In the genomic region with DNA sequence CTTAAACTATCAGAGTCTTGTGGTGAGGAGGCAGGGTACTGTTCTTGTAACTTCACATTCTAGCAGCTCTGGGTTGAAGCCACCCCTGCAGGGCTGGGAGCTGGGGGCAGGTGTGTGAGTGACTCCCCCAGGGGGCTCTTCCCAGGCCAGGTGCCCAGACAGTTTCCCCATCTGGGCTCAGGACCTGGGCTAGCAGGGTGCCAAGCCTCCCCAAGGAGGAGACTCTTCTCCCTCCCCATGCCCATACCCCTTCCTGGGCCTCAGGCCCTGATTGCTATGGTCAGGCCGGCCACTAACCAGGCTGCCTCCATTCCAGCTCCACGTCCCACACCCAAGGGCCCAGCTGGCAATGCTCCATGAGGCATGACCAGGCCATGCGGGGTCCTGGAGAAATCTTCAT, we compare ENCODE assay signal across 16 cellular contexts. TPM values are rescaled to one million over a fixed set of nuclear protein-coding genes. Genes with fewer than 3 reads are reported as not detected.
A peak's percentile ranks its signal among the peaks of the same experiment; 100 is the strongest.
DNase-seq lines count a peak whose midpoint lies in the region; ATAC-seq, FAIRE-seq and TF ChIP-seq lines count a peak whose summit lies in the region.
"Had no signal": no experiment of that assay in that cellular context is flagged by ENCODE, and none has a peak within 500 bp of the region (broad histone marks: within the 10 kb centered on the region; RNA-seq: fewer than 3 reads in every experiment).

No MANE protein-coding gene starts in this region.

- peak; percentile 8 for DNase-seq in activated CD8-positive, alpha-beta T cell treated with anti-CD3 and anti-CD28 coated beads, Interleukin-2, amount 10 ng/mL, durations not matched to agents 7 days and 5 days
- no peak for DNase-seq in activated CD8-positive, alpha-beta T cell treated with anti-CD3 and anti-CD28 coated beads for 36 hours
- peak; percentile 29 for DNase-seq in endodermal cell
- peak; percentile 60 for DNase-seq in mesenteric fat pad (ENCODE audit: low spot score)
- no peak for DNase-seq in PC-9
- DNase-seq in GM19239 (ENCODE audit: insufficient read length, low spot score): no peak
- DNase-seq: AML-193; Caco-2; CD8-positive, alpha-beta memory T cell; DMS53; GF-D8; HCEC 1CT; HFFc6 had no signal

- H3K9me3 Mint-ChIP-seq in activated CD8-positive, alpha-beta T cell treated with anti-CD3 and anti-CD28 coated beads, Interleukin-2, amount 10 ng/mL, durations not matched to agents 7 days and 5 days (ENCODE audit: insufficient read depth): no peaks in the 10 kb centered on the region
- no peaks in the 10 kb centered on the region for H3K9me3 Mint-ChIP-seq in activated CD8-positive, alpha-beta T cell treated with anti-CD3 and anti-CD28 coated beads for 36 hours
- no peaks in the 10 kb centered on the region for H3K9me3 Mint-ChIP-seq in endodermal cell
- H3K9me3 Mint-ChIP-seq: CD8-positive, alpha-beta memory T cell; HFFc6 had no signal

- no peak for FAIRE-seq in GM19239 (lab: Jason Lieb, UNC)

- no peak for TF ChIP-seq CTCF in activated CD8-positive, alpha-beta T cell treated with anti-CD3 and anti-CD28 coated beads for 36 hours (IDR thresholded peaks at IDR 0.05)
- TF ChIP-seq CTCF in endodermal cell (conservative IDR thresholded peaks at IDR 0.05): no peak
- no peak for TF ChIP-seq CTCF in PC-9 (conservative IDR thresholded peaks at IDR 0.05)

- no peak overlapping the region for H2AFZ ChIP-seq in PC-9

- no peak overlapping the region for H3K4me2 ChIP-seq in PC-9
- H3K4me2 ChIP-seq: BLaER1 had no signal

- no peak overlapping the region for H3K9ac ChIP-seq in endodermal cell (ENCODE audit: extremely low read depth, low read length, poor library complexity, severe bottlenecking)
- H3K9ac ChIP-seq: BLaER1 had no signal

- H3K4me3 Mint-ChIP-seq in activated CD8-positive, alpha-beta T cell treated with anti-CD3 and anti-CD28 coated beads, Interleukin-2, amount 10 ng/mL, durations not matched to agents 7 days and 5 days: no peak overlapping the region
- H3K4me3 Mint-ChIP-seq in activated CD8-positive, alpha-beta T cell treated with anti-CD3 and anti-CD28 coated beads for 36 hours: no peak overlapping the region
- no peak overlapping the region for H3K4me3 Mint-ChIP-seq in endodermal cell
- H3K4me3 Mint-ChIP-seq: CD8-positive, alpha-beta memory T cell; HFFc6 had no signal

- H3K79me2 ChIP-seq in PC-9 (ENCODE audit: low read depth): no peaks in the 10 kb centered on the region

- no peaks in the 10 kb centered on the region for H3K9me2 ChIP-seq in PC-9 (ENCODE audit: insufficient read depth)

- no peak overlapping the region for H3K4me3 ChIP-seq in endodermal cell (ENCODE audit: low read length)
- no peak overlapping the region for H3K4me3 ChIP-seq in PC-9
- H3K4me3 ChIP-seq: BLaER1 had no signal

- no peak for ATAC-seq in activated CD8-positive, alpha-beta T cell treated with anti-CD3 and anti-CD28 coated beads, Interleukin-2, amount 10 ng/mL, durations not matched to agents 7 days and 5 days
- ATAC-seq in activated CD8-positive, alpha-beta T cell treated with anti-CD3 and anti-CD28 coated beads for 36 hours: no peak
- ATAC-seq in HG02759 (IDR thresholded peaks at IDR 0.05; ENCODE audit: unreplicated experiment): no peak

- H4K20me1 ChIP-seq in PC-9 (ENCODE audit: insufficient read depth): no peaks in the 10 kb centered on the region
- H4K20me1 ChIP-seq: BLaER1 had no signal

- H3K36me3 Mint-ChIP-seq in activated CD8-positive, alpha-beta T cell treated with anti-CD3 and anti-CD28 coated beads, Interleukin-2, amount 10 ng/mL, durations not matched to agents 7 days and 5 days (ENCODE audit: low read depth): no peaks in the 10 kb centered on the region
- H3K36me3 Mint-ChIP-seq in activated CD8-positive, alpha-beta T cell treated with anti-CD3 and anti-CD28 coated beads for 36 hours (ENCODE audit: low read depth): no peaks in the 10 kb centered on the region
- no peaks in the 10 kb centered on the region for H3K36me3 Mint-ChIP-seq in endodermal cell (ENCODE audit: low read depth)
- H3K36me3 Mint-ChIP-seq: CD8-positive, alpha-beta memory T cell had no signal

- intact Hi-C loops in activated CD8-positive, alpha-beta T cell treated with anti-CD3 and anti-CD28 coated beads for 36 hours (cut with micrococcal nuclease): no loop called here
- intact Hi-C loops in PC-9 (cut with micrococcal nuclease; ENCODE audit: unreplicated experiment): no loop called here

- WGBS in endodermal cell (ENCODE audit: insufficient coverage in 1 of 2, insufficient read length in 1 of 2), 2 experiments: 85 to 100% methylated on average over 1 to 3 of the region's 3 CpGs

- H3F3A ChIP-seq in PC-9 (ENCODE audit: insufficient read depth, low read depth): no peaks in the 10 kb centered on the region

- POLR2A ChIA-PET in activated CD8-positive, alpha-beta T cell treated with anti-CD3 and anti-CD28 coated beads, Interleukin-2, amount 10 ng/mL, durations not matched to agents 7 days and 5 days (lab: Charles Lee): no interaction called here
- POLR2A ChIA-PET in activated CD8-positive, alpha-beta T cell treated with anti-CD3 and anti-CD28 coated beads for 36 hours (lab: Charles Lee): no interaction called here
- POLR2A ChIA-PET in PC-9 (lab: Charles Lee; ENCODE audit: unreplicated experiment): no interaction called here

- H3K27ac ChIP-seq in endodermal cell (ENCODE audit: low read depth, low read length) (no peak overlapping the region), PC-9 (no peak overlapping the region)
- H3K27ac ChIP-seq: 22Rv1, BLaER1 had no signal

- H3K27me3 ChIP-seq in endodermal cell (ENCODE audit: control insufficient read depth, insufficient read depth, low read length, poor library complexity, severe bottlenecking) (peaks cover 35% of the 10 kb centered on the region), PC-9 (ENCODE audit: insufficient read depth, low read depth) (peaks cover 6% of the 10 kb centered on the region; the same call in 1 of the 2 replicates)
- H3K27me3 ChIP-seq: BLaER1 had no signal

- H3K36me3 ChIP-seq in endodermal cell (ENCODE audit: control insufficient read depth, insufficient read depth, low read length) (no peaks in the 10 kb centered on the region), PC-9 (ENCODE audit: low read depth) (no peaks in the 10 kb centered on the region)
- H3K36me3 ChIP-seq: BLaER1 had no signal

- peaks cover 6% of the 10 kb centered on the region for H3K4me1 Mint-ChIP-seq in activated CD8-positive, alpha-beta T cell treated with anti-CD3 and anti-CD28 coated beads, Interleukin-2, amount 10 ng/mL, durations not matched to agents 7 days and 5 days (ENCODE audit: low read depth)
- peaks cover 3% of the 10 kb centered on the region for H3K4me1 Mint-ChIP-seq in activated CD8-positive, alpha-beta T cell treated with anti-CD3 and anti-CD28 coated beads for 36 hours (ENCODE audit: low read depth)
- H3K4me1 Mint-ChIP-seq in endodermal cell: no peaks in the 10 kb centered on the region

- no TSS peak for BruUV-seq in PC-9 (replicated peaks; lab: Mats Ljungman, UMichigan)

- peaks cover 13% of the 10 kb centered on the region for H3K27me3 Mint-ChIP-seq in activated CD8-positive, alpha-beta T cell treated with anti-CD3 and anti-CD28 coated beads, Interleukin-2, amount 10 ng/mL, durations not matched to agents 7 days and 5 days (ENCODE audit: low read depth)
- H3K27me3 Mint-ChIP-seq in activated CD8-positive, alpha-beta T cell treated with anti-CD3 and anti-CD28 coated beads for 36 hours: peaks cover 5% of the 10 kb centered on the region
- H3K27me3 Mint-ChIP-seq in endodermal cell (ENCODE audit: insufficient read depth): peaks cover 44% of the 10 kb centered on the region

- CTCF ChIA-PET in activated CD8-positive, alpha-beta T cell treated with anti-CD3 and anti-CD28 coated beads, Interleukin-2, amount 10 ng/mL, durations not matched to agents 7 days and 5 days (lab: Charles Lee): no interaction called here
- CTCF ChIA-PET in activated CD8-positive, alpha-beta T cell treated with anti-CD3 and anti-CD28 coated beads for 36 hours (lab: Charles Lee): interaction anchor here (0.9 to 1.4 kb wide), 3 partner anchors 10 to 865 kb away, joined by 3 to 7 read pairs (median 3); no protein-coding TSS in a partner anchor
- CTCF ChIA-PET in PC-9 (lab: Charles Lee): no interaction called here

- no peaks in the 10 kb centered on the region for H3K9me3 ChIP-seq in endodermal cell (ENCODE audit: control insufficient read depth, low read length)
- no peaks in the 10 kb centered on the region for H3K9me3 ChIP-seq in PC-9 (ENCODE audit: insufficient read depth, low read depth)
- H3K9me3 ChIP-seq: BLaER1, Caco-2 had no signal

- H3K4me1 ChIP-seq in endodermal cell (ENCODE audit: control insufficient read depth, insufficient read depth, low read length) (no peaks in the 10 kb centered on the region), PC-9 (replicated peaks; ENCODE audit: insufficient read depth) (no peaks in the 10 kb centered on the region)

- H3K27ac Mint-ChIP-seq in activated CD8-positive, alpha-beta T cell treated with anti-CD3 and anti-CD28 coated beads, Interleukin-2, amount 10 ng/mL, durations not matched to agents 7 days and 5 days: no peak overlapping the region
- no peak overlapping the region for H3K27ac Mint-ChIP-seq in activated CD8-positive, alpha-beta T cell treated with anti-CD3 and anti-CD28 coated beads for 36 hours
- H3K27ac Mint-ChIP-seq in endodermal cell: no peak overlapping the region
- H3K27ac Mint-ChIP-seq: HFFc6 had no signal

RNA-seq across cellular contexts. Expression of gene CHCHD6, which starts 22.0 kb away (rescaled TPM):
- 1 to 10 TPM; 5.1 to 6.2 TPM for total RNA-seq in activated CD8-positive, alpha-beta T cell treated with anti-CD3 and anti-CD28 coated beads, Interleukin-2, amount 10 ng/mL, durations not matched to agents 7 days and 5 days
- total RNA-seq in activated CD8-positive, alpha-beta T cell treated with anti-CD3 and anti-CD28 coated beads for 36 hours: 10 to 100 TPM; 16.6 to 21.2 TPM
- total RNA-seq in endodermal cell (10 to 100 TPM; 23.6 to 34.4 TPM), mesenteric fat pad (10.9 TPM), PC-9 (2021) (47.7 and 48.2 TPM in 2 replicates)
- polyA plus RNA-seq in endodermal cell (2013, experiment 1 of 2): 42.5 TPM
- polyA plus RNA-seq in endodermal cell (2013, experiment 2 of 2): 39.8 TPM

RNA-seq across cellular contexts. Expression of gene TXNRD3, which starts 27.1 kb away (rescaled TPM):
- total RNA-seq in activated CD8-positive, alpha-beta T cell treated with anti-CD3 and anti-CD28 coated beads, Interleukin-2, amount 10 ng/mL, durations not matched to agents 7 days and 5 days: 1 to 10 TPM; 1.0 to 1.3 TPM
- 1 to 10 TPM; 4.5 to 5.0 TPM for total RNA-seq in activated CD8-positive, alpha-beta T cell treated with anti-CD3 and anti-CD28 coated beads for 36 hours
- total RNA-seq in endodermal cell (10 to 100 TPM; 13.1 to 18.1 TPM), mesenteric fat pad (12.2 TPM), PC-9 (2021) (22.5 and 27.8 TPM in 2 replicates)
- polyA plus RNA-seq in endodermal cell (2013, experiment 1 of 2): 7.7 TPM
- polyA plus RNA-seq in endodermal cell (2013, experiment 2 of 2): 6.2 TPM

Comparison
In these comparisons a context has a peak if more than half of its experiments do, and no peak if none do; other contexts are left out.
1. DNase-seq: peak in activated CD8-positive, alpha-beta T cell treated with anti-CD3 and anti-CD28 coated beads, Interleukin-2, amount 10 ng/mL, durations not matched to agents 7 days and 5 days (single experiment), endodermal cell (single experiment) and mesenteric fat pad (single experiment); none in activated CD8-positive, alpha-beta T cell treated with anti-CD3 and anti-CD28 coated beads for 36 hours (single experiment), PC-9 (0 of 2) and GM19239 (single experiment).